In genomic region chr15:41474941-41475340, GRCh38 we compare ENCODE assay signal across 19 cellular contexts. TPM values are rescaled to one million over a fixed set of nuclear protein-coding genes. Genes with fewer than 3 reads are reported as not detected.
DNase-seq lines count a peak whose midpoint lies in the region; ATAC-seq and TF ChIP-seq lines count a peak whose summit lies in the region.
"Had no signal": no experiment of that assay in that cellular context is flagged by ENCODE, and none has a peak within 500 bp of the region (broad histone marks: within the 10 kb centered on the region; RNA-seq: fewer than 3 reads in every experiment).

No MANE protein-coding gene starts in this region.

- peak; percentile 36 for DNase-seq in DMS53 treated with DMSO at 0.1 percent for 48 hours (lab: John Stamatoyannopoulos, UW; ENCODE audit: unreplicated experiment)
- no peak for DNase-seq in Peyer's patch
- no peak for DNase-seq in left lobe of liver (ENCODE audit: low spot score)
- DNase-seq in stomach, result peak; percentile 61
- DNase-seq in cardiac septum (ENCODE audit: low spot score), result no peak
- DNase-seq: AML-193, DMS 273 treated with DMSO at 0.1 percent for 48 hours, GDM1, NCI-H1092 treated with DMSO at 0.1 percent for 48 hours, NCI-H146, NCI-H2081 treated with DMSO at 0.1 percent for 48 hours, NCI-H774, OCI-M1, RPMI8226, SJCRH30 had no signal

- TF ChIP-seq CTCF in Peyer's patch (IDR thresholded peaks at IDR 0.05), result peak in 1 of 6 experiments; percentile 2
- no peak for TF ChIP-seq CTCF in stomach (IDR thresholded peaks at IDR 0.05)

- peaks cover 0 to 96% (median 2%) of the 10 kb centered on the region in 3 donors for H3K36me3 ChIP-seq in Peyer's patch
- H3K36me3 ChIP-seq in stomach, result peaks cover 81 to 100% (median 100%) of the 10 kb centered on the region in 4 donors

- TF ChIP-seq EP300 in stomach (IDR thresholded peaks at IDR 0.05), result no peak

- 41 to 65% (median 57%) methylated on average over 2 of the region's 2 CpGs for WGBS in stomach, 5 donors

- ATAC-seq in left lobe of liver (peak; percentile 70), HG03095 (IDR thresholded peaks at IDR 0.05; ENCODE audit: unreplicated experiment) (no peak), HG03280 (IDR thresholded peaks at IDR 0.05; ENCODE audit: unreplicated experiment) (no peak)
- ATAC-seq: GM23338, HCT116 had no signal

- H3K27me3 ChIP-seq in Peyer's patch (no peaks in the 10 kb centered on the region), stomach (no peaks in the 10 kb centered on the region)
- H3K27me3 ChIP-seq: SJCRH30 had no signal

- peaks cover 0 to 6% (median 1%) of the 10 kb centered on the region in 4 donors for H3K4me1 ChIP-seq in Peyer's patch
- peaks cover 0 to 11% (median 3%) of the 10 kb centered on the region in 4 donors for H3K4me1 ChIP-seq in stomach

- H3K9me3 ChIP-seq in Peyer's patch, result no peaks in the 10 kb centered on the region
- no peaks in the 10 kb centered on the region for H3K9me3 ChIP-seq in stomach
- H3K9me3 ChIP-seq: SJCRH30 had no signal

- peak overlapping the region in 3 of 4 donors; percentile 20 to 69 (median 33) for H3K27ac ChIP-seq in Peyer's patch
- peak overlapping the region; percentile 54 to 78 (median 68) for H3K27ac ChIP-seq in stomach
- H3K27ac ChIP-seq: SJCRH30 had no signal

- H3K4me3 ChIP-seq in Peyer's patch (no peak overlapping the region), stomach (no peak overlapping the region)
- H3K4me3 ChIP-seq: GM23338, SJCRH30 had no signal

- intact Hi-C loops in stomach (cut with DNase I; ENCODE audit: low total_unique reads) (no loop called here), cardiac septum (cut with DNase I) (no loop called here)

- no peak for TF ChIP-seq POLR2A in Peyer's patch (IDR thresholded peaks at IDR 0.05)
- TF ChIP-seq POLR2A in stomach (IDR thresholded peaks at IDR 0.05), result no peak

RNA-seq across cellular contexts. Expression of gene ITPKA, which starts 18.7 kb away (rescaled TPM):
- total RNA-seq in Peyer's patch (10 to 100 TPM; 28.9 to 95.6 (median 93.9) TPM), left lobe of liver (0.91 TPM), stomach (100 to 1,000 TPM in 1 of 5 donors, 10 to 100 TPM in 3, 1 to 10 TPM in 1; 3.6 to 308 (median 30.9) TPM), cardiac septum (1.0 TPM)
- 10 to 100 TPM in 1 of 3 donors, 1 to 10 TPM in 2; 3.0 to 35.7 (median 6.8) TPM for polyA plus RNA-seq in stomach

RNA-seq across cellular contexts. Expression of gene LTK, which starts 38.7 kb away (rescaled TPM):
- total RNA-seq in Peyer's patch (10 to 100 TPM in 3 of 4 donors, not detected in 1; 13.8 to 39.0 (median 26.3) TPM), left lobe of liver (2.3 TPM), stomach (10 to 100 TPM in 2 of 5 donors, 1 to 10 TPM in 3; 4.9 to 25.2 (median 9.7) TPM), cardiac septum (0.65 TPM)
- 1 to 10 TPM; 1.2 to 3.5 (median 1.7) TPM for polyA plus RNA-seq in stomach
- polyA plus RNA-seq: GM23338 had no signal

RNA-seq across cellular contexts. Expression of gene RTF1, which starts 58.0 kb away (rescaled TPM):
- total RNA-seq in Peyer's patch (10 to 100 TPM; 15.2 to 33.0 (median 23.8) TPM), left lobe of liver (10.5 TPM), stomach (10 to 100 TPM in 4 of 5 donors, 1 to 10 TPM in 1; 8.8 to 47.9 (median 44.6) TPM), cardiac septum (26.8 TPM)
- 10 to 100 TPM; 13.4 to 46.0 (median 16.7) TPM for polyA plus RNA-seq in stomach

Comparison
In these comparisons a context has a peak if more than half of its experiments do, and no peak if none do; other contexts are left out.
1. DNase-seq: peak in DMS53 treated with DMSO at 0.1 percent for 48 hours (single experiment) and stomach (single experiment); none in Peyer's patch (0 of 3), left lobe of liver (single experiment) and cardiac septum (single experiment).